ENCODE assay signal across 17 cellular contexts in genomic region chrX:103417370-103417769, GRCh38. TPM values are rescaled to one million over a fixed set of nuclear protein-coding genes. Genes with fewer than 3 reads are reported as not detected.
DNase-seq lines count a peak whose midpoint lies in the region; ATAC-seq, FAIRE-seq and TF ChIP-seq lines count a peak whose summit lies in the region.
"Had no signal": no experiment of that assay in that cellular context is flagged by ENCODE, and none has a peak within 500 bp of the region (broad histone marks: within the 10 kb centered on the region; RNA-seq: fewer than 3 reads in every experiment).

No MANE protein-coding gene starts in this region.

- H3K4me1 ChIP-seq in ACC112 (ENCODE audit: control insufficient read depth, insufficient read depth, low read length, unreplicated experiment) (peaks cover 17% of the 10 kb centered on the region), H1 (replicated peaks in 1 of 4; ENCODE audit: control insufficient read depth in 3 of 4, insufficient read depth in 4 of 4, low read length in 3 of 4) (peaks cover 0 to 4% (median 0%) of the 10 kb centered on the region in 4 experiments; a peak in 1 of 7 replicates), stomach (no peaks in the 10 kb centered on the region)
- H3K4me1 ChIP-seq: HAP-1 had no signal

- no peak for FAIRE-seq in H1 (lab: Jason Lieb, UNC)
- FAIRE-seq: HTR-8/SVneo had no signal

- H3K18ac ChIP-seq in H1 (ENCODE audit: extremely low read depth, low read length): no peak overlapping the region

- no peak overlapping the region for H3K9ac ChIP-seq in H1 (replicated peaks in 1 of 4; ENCODE audit: extremely low read depth in 1 of 4, low read depth in 3 of 4, low read length in 3 of 4)

- intact Hi-C loops in stomach (cut with DNase I; ENCODE audit: low total_unique reads): no loop called here

- no peak overlapping the region for H2AK5ac ChIP-seq in H1 (ENCODE audit: low read depth, low read length)

- H3K27me3 Mint-ChIP-seq in HFFc6 (ENCODE audit: insufficient read depth): no peaks in the 10 kb centered on the region
- H3K27me3 Mint-ChIP-seq: B cell had no signal

- H2BK20ac ChIP-seq in H1 (ENCODE audit: low read length): no peak overlapping the region

- H3K4me3 Mint-ChIP-seq in HFFc6: peak overlapping the region; percentile 49; the same call in 1 of the 2 replicates
- H3K4me3 Mint-ChIP-seq: B cell; CD4-positive, alpha-beta T cell had no signal

- no peak overlapping the region for H3K56ac ChIP-seq in H1 (replicated peaks; ENCODE audit: insufficient read length, low read depth, low read length)

- H3K23ac ChIP-seq in H1 (ENCODE audit: insufficient read length): no peak overlapping the region

- H3K9me3 ChIP-seq in H1 (ENCODE audit: insufficient read depth in 2 of 2, low read depth in 1 of 2, low read length in 1 of 2) (no peaks in the 10 kb centered on the region), stomach (no peaks in the 10 kb centered on the region)
- H3K9me3 ChIP-seq: HAP-1 had no signal

- peaks cover 4% of the 10 kb centered on the region for H3K79me2 ChIP-seq in ACC112 (ENCODE audit: control insufficient read depth, insufficient read depth, low read length, unreplicated experiment)
- no peaks in the 10 kb centered on the region for H3K79me2 ChIP-seq in H1 (ENCODE audit: control insufficient read depth in 1 of 2, insufficient read depth in 2 of 2, low read length in 2 of 2)

- H3K4ac ChIP-seq in H1 (replicated peaks; ENCODE audit: insufficient read length, low read depth, low read length): no peak overlapping the region

- TF ChIP-seq RAD21 in H1 (IDR thresholded peaks at IDR 0.05 in 1 of 2, conservative IDR thresholded peaks at IDR 0.05 in 1 of 2; ENCODE audit: low read depth in 2 of 2, low read length in 2 of 2): no peak

- H2BK15ac ChIP-seq in H1 (ENCODE audit: low read length): no peak overlapping the region

- ATAC-seq in GM21423 (IDR thresholded peaks at IDR 0.05; ENCODE audit: unreplicated experiment): no peak

- no peak overlapping the region for H3K14ac ChIP-seq in H1 (ENCODE audit: insufficient read length)

- H2BK12ac ChIP-seq in H1 (ENCODE audit: low read depth, low read length): no peak overlapping the region

- no peak overlapping the region; a peak in 1 of 4 replicates for H3K4me2 ChIP-seq in H1 (ENCODE audit: insufficient read depth in 1 of 2, low read depth in 2 of 2, low read length in 2 of 2)

- POLR2A ChIA-PET in H1 (lab: Charles Lee; ENCODE audit: partially characterized antibody): interaction anchor here (1.5 kb wide), 1 partner anchor 13 kb away, joined by 4 read pairs; no protein-coding TSS in a partner anchor

- 0 out of 2 replicates have a peak, but pooled peaks cover 2% of the 10 kb centered on the region for H3K79me1 ChIP-seq in H1 (ENCODE audit: low read depth, low read length)

- no peak overlapping the region for H4K5ac ChIP-seq in H1 (ENCODE audit: insufficient read length, low read depth, low read length)

- H3K27me3 ChIP-seq in ACC112 (ENCODE audit: insufficient read depth, low read length): no peaks in the 10 kb centered on the region
- no peaks in the 10 kb centered on the region; a peak in 3 of 7 replicates for H3K27me3 ChIP-seq in H1 (replicated peaks in 1 of 4; ENCODE audit: control insufficient read depth in 3 of 4, extremely low read depth in 1 of 4, insufficient read depth in 3 of 4, low read length in 3 of 4)
- no peaks in the 10 kb centered on the region for H3K27me3 ChIP-seq in stomach

- H3K27ac Mint-ChIP-seq in HFFc6: peak overlapping the region; percentile 72
- H3K27ac Mint-ChIP-seq: B cell; CD4-positive, alpha-beta T cell had no signal

- TF ChIP-seq POLR2A in H1 (IDR thresholded peaks at IDR 0.05; ENCODE audit: control extremely low read depth in 1 of 2, low read depth in 2 of 2, low read length in 2 of 2) (no peak), stomach (IDR thresholded peaks at IDR 0.05) (no peak)

- CTCF ChIA-PET in H1 (lab: Charles Lee; ENCODE audit: partially characterized antibody): interaction anchor here (1.5 to 1.9 kb wide), 2 partner anchors 8 to 47 kb away, joined by 4 to 5 read pairs; no protein-coding TSS in a partner anchor

- no peak overlapping the region for H2BK120ac ChIP-seq in H1 (replicated peaks; ENCODE audit: low read depth, low read length)

- H3K4me1 Mint-ChIP-seq in HFFc6 (ENCODE audit: low read depth): peaks cover 24% of the 10 kb centered on the region
- H3K4me1 Mint-ChIP-seq: B cell had no signal

- no peaks in the 10 kb centered on the region for H3K23me2 ChIP-seq in H1 (ENCODE audit: low read depth, low read length)

- H3K4me3 ChIP-seq in ACC112 (ENCODE audit: low read depth, low read length) (peak overlapping the region; percentile 45; the same call in 1 of the 2 replicates), H1 (ENCODE audit: extremely low read depth in 1 of 4, insufficient read depth in 2 of 4, low read depth in 3 of 4, low read length in 4 of 4) (no peak overlapping the region), stomach (no peak overlapping the region)
- H3K4me3 ChIP-seq: HAP-1 had no signal

- H2BK5ac ChIP-seq in H1 (ENCODE audit: low read depth, low read length): no peak overlapping the region

- H4K91ac ChIP-seq in H1 (replicated peaks; ENCODE audit: insufficient read length, low read length): no peak overlapping the region

- no peak for DNase-seq in HFFc6
- no peak for DNase-seq in H1 (ENCODE audit: low read depth in 1 of 2, low spot score in 2 of 2)
- DNase-seq in iPS-NIHi7 (ENCODE audit: extremely low spot score): peak; percentile 22
- DNase-seq in activated naive CD4-positive, alpha-beta T cell treated with Interleukin-2 at 50 U/mL for 16 hours: no peak
- no peak for DNase-seq in NCI-H1694 (lab: John Stamatoyannopoulos, UW)
- DNase-seq in stomach: no peak
- DNase-seq: 8988T; ACHN; C1 segment of cervical spinal cord; Calu3; CD4-positive, alpha-beta T cell; DMS 273 treated with DMSO at 0.1 percent for 48 hours had no signal

- TF ChIP-seq EP300 in H1 (IDR thresholded peaks at IDR 0.05; ENCODE audit: borderline replicate concordance in 1 of 2, low read depth in 2 of 2, low read length in 2 of 2): no peak
- no peak for TF ChIP-seq EP300 in stomach (IDR thresholded peaks at IDR 0.05)

- no peak overlapping the region for H4K8ac ChIP-seq in H1 (ENCODE audit: extremely low read depth, insufficient read depth, low read length)

- no peaks in the 10 kb centered on the region for H3K36me3 Mint-ChIP-seq in HFFc6 (ENCODE audit: low read depth)

- no peaks in the 10 kb centered on the region for H3K9me3 Mint-ChIP-seq in HFFc6
- H3K9me3 Mint-ChIP-seq: CD4-positive, alpha-beta T cell had no signal

- H2AFZ ChIP-seq in ACC112 (ENCODE audit: low read length, unreplicated experiment): no peak overlapping the region
- H2AFZ ChIP-seq in H1 (ENCODE audit: low read length): no peak overlapping the region

- H3K36me3 ChIP-seq in ACC112 (ENCODE audit: insufficient read depth, low read length) (no peaks in the 10 kb centered on the region), H1 (ENCODE audit: control insufficient read depth in 2 of 4, insufficient read depth in 4 of 4, low read length in 3 of 4) (no peaks in the 10 kb centered on the region), stomach (no peaks in the 10 kb centered on the region)

- TF ChIP-seq CTCF in HFFc6 (IDR thresholded peaks at IDR 0.05) (no peak), H1 (IDR thresholded peaks at IDR 0.05; ENCODE audit: control extremely low read depth in 1 of 3, insufficient read depth in 1 of 3, low read depth in 1 of 3, low read length in 3 of 3) (no peak), stomach (IDR thresholded peaks at IDR 0.05) (no peak)

- 0% methylated on average over 1 of the region's 1 CpG; no CpG with 5 or more reads in 1 of the 2 experiments for WGBS in H1 (ENCODE audit: extremely low coverage in 1 of 2, insufficient coverage in 1 of 2, insufficient read length in 1 of 2, insufficient replicate concordance in 2 of 2, low coverage in 1 of 2, low lambda C conversion rate in 2 of 2, missing lambda C conversion rate in 1 of 2), 2 experiments
- 58 to 90% (median 88%) methylated on average over 1 of the region's 1 CpG for WGBS in stomach, 5 donors

- H4K20me1 ChIP-seq in H1 (replicated peaks in 1 of 2; ENCODE audit: control insufficient read depth in 1 of 2, insufficient read depth in 2 of 2, low read length in 2 of 2): peaks cover 2% of the 10 kb centered on the region in 2 experiments

- H3K27ac ChIP-seq in ACC112 (ENCODE audit: low read depth, low read length) (peak overlapping the region; percentile 65), H1 (ENCODE audit: low read depth, low read length) (no peak overlapping the region), stomach (no peak overlapping the region)

TF ChIP-seq in H1, 55 proteins besides CTCF, POLR2A, EP300 and RAD21:
- TF ChIP-seq CTBP2 (IDR thresholded peaks at IDR 0.05; ENCODE audit: borderline replicate concordance, insufficient read depth, insufficient read length, low read length) (no peak), GTF2F1 (IDR thresholded peaks at IDR 0.05; ENCODE audit: borderline replicate concordance, low read depth, low read length) (no peak), PHF8 (conservative IDR thresholded peaks at IDR 0.05; ENCODE audit: low read depth, low read length) (no peak), SIRT6 (IDR thresholded peaks at IDR 0.05; ENCODE audit: low read length) (no peak), E2F6 (IDR thresholded peaks at IDR 0.05) (no peak), SP4 (IDR thresholded peaks at IDR 0.05; ENCODE audit: low read length) (no peak), NANOG (IDR thresholded peaks at IDR 0.05; ENCODE audit: insufficient read depth, low read depth, low read length, poor library complexity, severe bottlenecking) (peak; percentile 58)

RNA-seq across cellular contexts. Expression of gene BEX3, which starts 41.0 kb away (rescaled TPM):
- total RNA-seq in HFFc6 (2021; fragmentation: NEBNext Ultra II Directional; extraction: Animal tissue kit (Norgen Biotek cat#: 25700)): 100 to 1,000 TPM; 251 to 325 (median 291) TPM
- 310 and 330 TPM in 2 replicates for total RNA-seq in H1 (2021; fragmentation: NEBNext Ultra II Directional; extraction: Animal tissue kit (Norgen Biotek cat#: 25700))
- polyA plus RNA-seq in H1 (2011; rRNA removed) (282 and 366 TPM in 2 replicates), stomach (100 to 1,000 TPM in 1 of 3 donors, 10 to 100 TPM in 2; 73.5 to 101 (median 94.7) TPM)
- polyA plus RNA-seq in H1 (2011; cell fraction: cytosol; rRNA removed): 500 TPM
- polyA plus RNA-seq in H1 (2011; cell fraction: nucleus; rRNA removed): 96.7 TPM
- 448 to 764 TPM (median 547 TPM) in 4 replicates for polyA plus RNA-seq in H1 (2012, experiment 1 of 2)
- polyA plus RNA-seq in H1 (2012, experiment 2 of 2): 244 TPM
- polyA plus RNA-seq in H1 (2013, experiment 1 of 2): 396 TPM
- 384 TPM for polyA plus RNA-seq in H1 (2013, experiment 2 of 2)
- 61.1 and 66.2 TPM in 2 replicates for polyA minus RNA-seq in H1 (2011; rRNA and poly(A)+ RNA removed)
- 64.5 TPM for polyA minus RNA-seq in H1 (2011; cell fraction: cytosol; rRNA and poly(A)+ RNA removed)
- 52.0 TPM for polyA minus RNA-seq in H1 (2011; cell fraction: nucleus; rRNA and poly(A)+ RNA removed)
- total RNA-seq in stomach: 100 to 1,000 TPM in 1 of 5 donors, 10 to 100 TPM in 3, 1 to 10 TPM in 1; 1.2 to 146 (median 28.6) TPM
